ENCODE assay signal across 18 cellular contexts in the genomic region with DNA sequence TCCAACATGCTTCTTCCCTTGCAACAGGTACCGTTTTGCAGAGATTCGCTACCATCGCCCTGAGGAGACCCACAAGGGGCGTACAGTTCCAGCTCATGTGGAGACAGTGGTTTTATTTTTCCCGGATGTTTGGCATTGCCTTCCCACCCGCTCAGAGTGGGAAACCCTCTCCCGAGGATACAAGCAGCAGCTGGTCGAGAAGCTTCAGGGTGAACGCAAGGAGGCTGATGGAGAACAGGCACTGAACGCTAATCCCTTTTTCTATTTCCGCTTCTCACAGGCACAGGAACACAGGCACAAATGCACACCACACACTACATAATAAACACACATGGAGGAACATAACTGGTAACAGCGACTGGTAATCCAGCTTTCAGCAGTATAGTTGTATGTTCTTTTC. TPM values are rescaled to one million over a fixed set of nuclear protein-coding genes. Genes with fewer than 3 reads are reported as not detected.
A peak's percentile ranks its signal among the peaks of the same experiment; 100 is the strongest.
DNase-seq lines count a peak whose midpoint lies in the region; ATAC-seq, FAIRE-seq and TF ChIP-seq lines count a peak whose summit lies in the region.
"Had no signal": no experiment of that assay in that cellular context is flagged by ENCODE, and none has a peak within 500 bp of the region (broad histone marks: within the 10 kb centered on the region; RNA-seq: fewer than 3 reads in every experiment).

No MANE protein-coding gene starts in this region.

- FAIRE-seq in H1 (lab: Jason Lieb, UNC) (no peak), GM19239 (lab: Jason Lieb, UNC) (no peak)
- FAIRE-seq: GM12891 had no signal

- H3K36me3 Mint-ChIP-seq in activated naive CD4-positive, alpha-beta T cell treated with anti-CD3 and anti-CD28 coated beads, Interleukin-2, amount 50 U/mL, for 24 hours, result peaks cover 13% of the 10 kb centered on the region
- H3K36me3 Mint-ChIP-seq in activated naive CD4-positive, alpha-beta T cell treated with anti-CD3 and anti-CD28 coated beads, Interleukin-2, amount 10 ng/mL, durations not matched to agents 7 days and 5 days, result peaks cover 48% of the 10 kb centered on the region

- H3K79me1 ChIP-seq in H1 (ENCODE audit: low read depth, low read length), result no peaks in the 10 kb centered on the region

- H2BK15ac ChIP-seq in H1 (ENCODE audit: low read length), result no peak overlapping the region

- H2BK20ac ChIP-seq in H1 (ENCODE audit: low read length), result no peak overlapping the region

- H4K8ac ChIP-seq in H1 (ENCODE audit: extremely low read depth, insufficient read depth, low read length), result peak overlapping the region; percentile 51

- no peaks in the 10 kb centered on the region for H3K4me1 Mint-ChIP-seq in activated naive CD4-positive, alpha-beta T cell treated with anti-CD3 and anti-CD28 coated beads, Interleukin-2, amount 50 U/mL, for 24 hours
- H3K4me1 Mint-ChIP-seq in activated naive CD4-positive, alpha-beta T cell treated with anti-CD3 and anti-CD28 coated beads, Interleukin-2, amount 10 ng/mL, durations not matched to agents 7 days and 5 days, result no peaks in the 10 kb centered on the region

- H2AK5ac ChIP-seq in H1 (ENCODE audit: low read depth, low read length), result no peak overlapping the region

- POLR2A ChIA-PET in H1 (lab: Charles Lee; ENCODE audit: partially characterized antibody), result interaction anchor here (0.8 to 3.6 kb wide), 8 partner anchors 9 to 32 kb away, joined by 3 to 20 read pairs (median 5); no protein-coding TSS in a partner anchor

- H3K9me3 Mint-ChIP-seq in activated naive CD4-positive, alpha-beta T cell treated with anti-CD3 and anti-CD28 coated beads, Interleukin-2, amount 50 U/mL, for 24 hours, result no peaks in the 10 kb centered on the region
- no peaks in the 10 kb centered on the region for H3K9me3 Mint-ChIP-seq in activated naive CD4-positive, alpha-beta T cell treated with anti-CD3 and anti-CD28 coated beads, Interleukin-2, amount 10 ng/mL, durations not matched to agents 7 days and 5 days
- H3K9me3 Mint-ChIP-seq: CD8-positive, alpha-beta memory T cell had no signal

- no peak for ATAC-seq in GM21737 (IDR thresholded peaks at IDR 0.05; ENCODE audit: unreplicated experiment)

- H4K91ac ChIP-seq in H1 (replicated peaks; ENCODE audit: insufficient read length, low read length), result no peak overlapping the region

- H3K27ac ChIP-seq in H1 (ENCODE audit: low read depth, low read length), result no peak overlapping the region
- H3K27ac ChIP-seq: 22Rv1, BLaER1, HL-60 had no signal

- H2BK120ac ChIP-seq in H1 (replicated peaks; ENCODE audit: low read depth, low read length), result no peak overlapping the region

- H3K27ac Mint-ChIP-seq in activated naive CD4-positive, alpha-beta T cell treated with anti-CD3 and anti-CD28 coated beads, Interleukin-2, amount 50 U/mL, for 24 hours, result peak overlapping the region; percentile 55
- H3K27ac Mint-ChIP-seq in activated naive CD4-positive, alpha-beta T cell treated with anti-CD3 and anti-CD28 coated beads, Interleukin-2, amount 10 ng/mL, durations not matched to agents 7 days and 5 days, result no peak overlapping the region

- no peaks in the 10 kb centered on the region for H3K9me3 ChIP-seq in H1 (ENCODE audit: insufficient read depth in 2 of 2, low read depth in 1 of 2, low read length in 1 of 2)
- no peaks in the 10 kb centered on the region for H3K9me3 ChIP-seq in skeletal muscle satellite cell (replicated peaks; ENCODE audit: low read length)
- H3K9me3 ChIP-seq: BLaER1, Caco-2 had no signal

- WGBS in H1 (ENCODE audit: extremely low coverage in 1 of 2, insufficient coverage in 1 of 2, insufficient read length in 1 of 2, insufficient replicate concordance in 2 of 2, low coverage in 1 of 2, low lambda C conversion rate in 2 of 2, missing lambda C conversion rate in 1 of 2), 2 experiments, result 95% methylated on average over 12 of the region's 12 CpGs; no CpG with 5 or more reads in 1 of the 2 experiments

- H4K20me1 ChIP-seq in H1 (replicated peaks in 1 of 2; ENCODE audit: control insufficient read depth in 1 of 2, insufficient read depth in 2 of 2, low read length in 2 of 2), result peaks cover 0 to 4% of the 10 kb centered on the region in 2 experiments

- TF ChIP-seq CTCF in H1 (IDR thresholded peaks at IDR 0.05; ENCODE audit: control extremely low read depth in 1 of 3, insufficient read depth in 1 of 3, low read depth in 1 of 3, low read length in 3 of 3), result no peak
- TF ChIP-seq CTCF in GM10266 (IDR thresholded peaks at IDR 0.05; ENCODE audit: control insufficient read depth, insufficient read depth, low read depth, missing control alignments), result no peak

- H2BK12ac ChIP-seq in H1 (ENCODE audit: low read depth, low read length), result no peak overlapping the region

- H3K79me2 ChIP-seq in H1 (ENCODE audit: control insufficient read depth in 1 of 2, insufficient read depth in 2 of 2, low read length in 2 of 2), result no peaks in the 10 kb centered on the region

- H3K4me3 Mint-ChIP-seq in activated naive CD4-positive, alpha-beta T cell treated with anti-CD3 and anti-CD28 coated beads, Interleukin-2, amount 50 U/mL, for 24 hours, result no peak overlapping the region
- no peak overlapping the region for H3K4me3 Mint-ChIP-seq in activated naive CD4-positive, alpha-beta T cell treated with anti-CD3 and anti-CD28 coated beads, Interleukin-2, amount 10 ng/mL, durations not matched to agents 7 days and 5 days
- H3K4me3 Mint-ChIP-seq: CD8-positive, alpha-beta memory T cell had no signal

- no peaks in the 10 kb centered on the region for H3K23me2 ChIP-seq in H1 (ENCODE audit: low read depth, low read length)

- no peak overlapping the region for H3K56ac ChIP-seq in H1 (replicated peaks; ENCODE audit: insufficient read length, low read depth, low read length)

- no peaks in the 10 kb centered on the region for H3K4me1 ChIP-seq in H1 (replicated peaks in 1 of 4; ENCODE audit: control insufficient read depth in 3 of 4, insufficient read depth in 4 of 4, low read length in 3 of 4)
- no peaks in the 10 kb centered on the region for H3K4me1 ChIP-seq in skeletal muscle satellite cell (ENCODE audit: control insufficient read depth, insufficient read depth, low read length)
- H3K4me1 ChIP-seq: BLaER1, Caco-2 had no signal

- H3K27me3 ChIP-seq in H1 (replicated peaks in 1 of 4; ENCODE audit: control insufficient read depth in 3 of 4, extremely low read depth in 1 of 4, insufficient read depth in 3 of 4, low read length in 3 of 4) (no peaks in the 10 kb centered on the region), skeletal muscle satellite cell (ENCODE audit: control insufficient read depth, insufficient read depth, low read length) (no peaks in the 10 kb centered on the region)
- H3K27me3 ChIP-seq: BLaER1 had no signal

- no peaks in the 10 kb centered on the region for H3K27me3 Mint-ChIP-seq in activated naive CD4-positive, alpha-beta T cell treated with anti-CD3 and anti-CD28 coated beads, Interleukin-2, amount 50 U/mL, for 24 hours
- no peaks in the 10 kb centered on the region for H3K27me3 Mint-ChIP-seq in activated naive CD4-positive, alpha-beta T cell treated with anti-CD3 and anti-CD28 coated beads, Interleukin-2, amount 10 ng/mL, durations not matched to agents 7 days and 5 days
- H3K27me3 Mint-ChIP-seq: CD8-positive, alpha-beta memory T cell had no signal

- H3K36me3 ChIP-seq in H1 (ENCODE audit: control insufficient read depth in 2 of 4, insufficient read depth in 4 of 4, low read length in 3 of 4) (peaks cover 42 to 96% (median 87%) of the 10 kb centered on the region in 4 experiments), skeletal muscle satellite cell (ENCODE audit: insufficient read depth, low read length) (peaks cover 90% of the 10 kb centered on the region)

- no peak for DNase-seq in activated naive CD4-positive, alpha-beta T cell treated with anti-CD3 and anti-CD28 coated beads, Interleukin-2, amount 10 ng/mL, durations not matched to agents 7 days and 5 days
- DNase-seq in H1 (ENCODE audit: low read depth in 1 of 2, low spot score in 2 of 2), result peak in 1 of 2 experiments; percentile 29
- peak; percentile 37 for DNase-seq in myocyte (ENCODE audit: low read depth)
- DNase-seq in GM19239 (ENCODE audit: insufficient read length, low spot score), result no peak
- DNase-seq in GM10266 (ENCODE audit: extremely low spot score), result no peak
- DNase-seq: AML-193; Caco-2; CD8-positive, alpha-beta memory T cell; DMS53; HCEC 1CT; IMR-90 had no signal

- no peak overlapping the region for H2BK5ac ChIP-seq in H1 (ENCODE audit: low read depth, low read length)

- no peak for TF ChIP-seq EP300 in H1 (IDR thresholded peaks at IDR 0.05; ENCODE audit: borderline replicate concordance in 1 of 2, low read depth in 2 of 2, low read length in 2 of 2)

- no peak overlapping the region for H3K9ac ChIP-seq in H1 (replicated peaks in 1 of 4; ENCODE audit: extremely low read depth in 1 of 4, low read depth in 3 of 4, low read length in 3 of 4)
- peak overlapping the region; percentile 28 for H3K9ac ChIP-seq in skeletal muscle satellite cell (ENCODE audit: low read depth, low read length)
- H3K9ac ChIP-seq: BLaER1 had no signal

- TF ChIP-seq POLR2A in H1 (IDR thresholded peaks at IDR 0.05; ENCODE audit: control extremely low read depth in 1 of 2, low read depth in 2 of 2, low read length in 2 of 2), result no peak

- no peak overlapping the region for H2AFZ ChIP-seq in H1 (ENCODE audit: low read length)

- CTCF ChIA-PET in activated naive CD4-positive, alpha-beta T cell treated with anti-CD3 and anti-CD28 coated beads, Interleukin-2, amount 10 ng/mL, durations not matched to agents 7 days and 5 days (lab: Charles Lee), result interaction anchor here (0.6 kb wide), 1 partner anchor 8 kb away, joined by 3 read pairs; no protein-coding TSS in a partner anchor
- CTCF ChIA-PET in H1 (lab: Charles Lee; ENCODE audit: partially characterized antibody), result interaction anchor here (0.7 to 1.4 kb wide), 2 partner anchors 196 to 206 kb away, joined by 3 read pairs; a partner anchor contains a TSS

- no peak overlapping the region for H3K4me3 ChIP-seq in H1 (ENCODE audit: extremely low read depth in 1 of 4, insufficient read depth in 2 of 4, low read depth in 3 of 4, low read length in 4 of 4)
- no peak overlapping the region for H3K4me3 ChIP-seq in skeletal muscle satellite cell (ENCODE audit: low read length)
- H3K4me3 ChIP-seq: BLaER1 had no signal

- H3K4ac ChIP-seq in H1 (replicated peaks; ENCODE audit: insufficient read length, low read depth, low read length), result no peak overlapping the region

- TF ChIP-seq RAD21 in H1 (IDR thresholded peaks at IDR 0.05 in 1 of 2, conservative IDR thresholded peaks at IDR 0.05 in 1 of 2; ENCODE audit: low read depth in 2 of 2, low read length in 2 of 2), result no peak

- H3K4me2 ChIP-seq in H1 (ENCODE audit: insufficient read depth in 1 of 2, low read depth in 2 of 2, low read length in 2 of 2) (no peak overlapping the region), skeletal muscle satellite cell (ENCODE audit: low read length) (no peak overlapping the region)
- H3K4me2 ChIP-seq: BLaER1 had no signal

- H3K23ac ChIP-seq in H1 (ENCODE audit: insufficient read length), result no peak overlapping the region

- H3K18ac ChIP-seq in H1 (ENCODE audit: extremely low read depth, low read length), result no peak overlapping the region

- no peak overlapping the region for H3K14ac ChIP-seq in H1 (ENCODE audit: insufficient read length)

- no peak overlapping the region for H4K5ac ChIP-seq in H1 (ENCODE audit: insufficient read length, low read depth, low read length)

RNA-seq across cellular contexts. Expression of a gene that starts 35.2 kb away (rescaled TPM):
- 111 TPM in 2 replicates for total RNA-seq in H1 (2021; fragmentation: NEBNext Ultra II Directional; extraction: Animal tissue kit (Norgen Biotek cat#: 25700))
- 61.3 and 91.6 TPM in 2 replicates for polyA plus RNA-seq in H1 (2011; rRNA removed)
- polyA plus RNA-seq in H1 (2011; cell fraction: cytosol; rRNA removed), result 49.3 TPM
- 174 TPM for polyA plus RNA-seq in H1 (2011; cell fraction: nucleus; rRNA removed)
- polyA plus RNA-seq in H1 (2012, experiment 1 of 2), result 80.7 to 108 TPM (median 102 TPM) in 4 replicates
- polyA plus RNA-seq in H1 (2012, experiment 2 of 2), result 7.3 TPM
- 142 TPM for polyA plus RNA-seq in H1 (2013, experiment 1 of 2)
- polyA plus RNA-seq in H1 (2013, experiment 2 of 2), result 139 TPM
- polyA minus RNA-seq in H1 (2011; rRNA and poly(A)+ RNA removed), result 180 and 224 TPM in 2 replicates
- 57.5 TPM for polyA minus RNA-seq in H1 (2011; cell fraction: cytosol; rRNA and poly(A)+ RNA removed)
- polyA minus RNA-seq in H1 (2011; cell fraction: nucleus; rRNA and poly(A)+ RNA removed), result 211 TPM
- total RNA-seq in myocyte, result 42.1 and 44.2 TPM in 2 replicates
- polyA plus RNA-seq in myocyte (2012), result 29.8 TPM
- 30.9 and 33.9 TPM in 2 replicates for total RNA-seq in skeletal muscle satellite cell (2012; rRNA removed)
